In the genomic region with DNA sequence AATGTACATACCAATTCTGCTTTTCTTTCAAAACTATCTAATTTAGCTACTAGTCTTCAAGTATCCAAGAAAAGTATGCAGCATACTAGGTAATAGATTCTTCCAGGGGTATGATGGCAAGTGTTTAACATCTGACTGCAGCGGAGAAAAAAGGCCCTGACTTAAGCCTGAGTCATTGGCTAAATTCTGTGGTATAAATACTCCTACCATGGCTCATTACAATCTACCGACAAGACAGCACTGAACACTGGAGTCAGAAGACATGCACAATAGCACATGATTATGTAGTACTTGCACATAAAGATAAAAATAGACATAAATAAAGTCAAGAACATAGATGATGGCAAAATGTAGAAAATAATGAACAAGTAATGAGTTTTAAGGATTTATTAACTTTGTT, we compare ENCODE assay signal across 18 cellular contexts.
DNase-seq lines count a peak whose midpoint lies in the region; ATAC-seq, FAIRE-seq and TF ChIP-seq lines count a peak whose summit lies in the region.
"Had no signal": no experiment of that assay in that cellular context is flagged by ENCODE, and none has a peak within 500 bp of the region (broad histone marks: within the 10 kb centered on the region; RNA-seq: fewer than 3 reads in every experiment).

No MANE protein-coding gene starts in this region.

- H3K27ac Mint-ChIP-seq in HFFc6 (no peak overlapping the region), astrocyte (ENCODE audit: unreplicated experiment) (no peak overlapping the region)
- H3K27ac Mint-ChIP-seq: activated naive CD8-positive, alpha-beta T cell treated with anti-CD3 and anti-CD28 coated beads, Interleukin-2, amount 10 ng/mL, durations not matched to agents 7 days and 5 days; T-helper 2 cell treated with Interferon-gamma antibody and Interleukin-4, amounts not matched to agents 5 μg/mL and 100 μg/mL, for 36 hours had no signal

- H3K4me1 ChIP-seq in astrocyte (ENCODE audit: insufficient read depth, low read length), result no peaks in the 10 kb centered on the region
- H3K4me1 ChIP-seq: right lobe of liver, tibial nerve had no signal

- H3K27me3 Mint-ChIP-seq in HFFc6 (ENCODE audit: insufficient read depth) (no peaks in the 10 kb centered on the region), astrocyte (ENCODE audit: low read depth, unreplicated experiment) (no peaks in the 10 kb centered on the region)
- no peaks in the 10 kb centered on the region for H3K27me3 Mint-ChIP-seq in activated T-cell treated with anti-CD3 and anti-CD28 coated beads, Interleukin-2, amount 50 U/mL, for 4 hours (ENCODE audit: low read depth)
- H3K27me3 Mint-ChIP-seq: activated naive CD8-positive, alpha-beta T cell treated with anti-CD3 and anti-CD28 coated beads, Interleukin-2, amount 10 ng/mL, durations not matched to agents 7 days and 5 days had no signal

- no peaks in the 10 kb centered on the region for H3K27me3 ChIP-seq in astrocyte (ENCODE audit: insufficient read depth, low read length)
- H3K27me3 ChIP-seq: right lobe of liver, tibial nerve had no signal

- H3K9ac ChIP-seq in astrocyte (ENCODE audit: low read length), result no peak overlapping the region

- no peaks in the 10 kb centered on the region for H3K79me2 ChIP-seq in astrocyte (ENCODE audit: insufficient read depth, low read length)

- H3K36me3 Mint-ChIP-seq in HFFc6 (ENCODE audit: low read depth) (no peaks in the 10 kb centered on the region; the same call in 1 of the 2 replicates), astrocyte (ENCODE audit: low read depth, unreplicated experiment) (no peaks in the 10 kb centered on the region)
- no peaks in the 10 kb centered on the region for H3K36me3 Mint-ChIP-seq in activated T-cell treated with anti-CD3 and anti-CD28 coated beads, Interleukin-2, amount 50 U/mL, for 4 hours (ENCODE audit: insufficient read depth)
- H3K36me3 Mint-ChIP-seq: activated naive CD8-positive, alpha-beta T cell treated with anti-CD3 and anti-CD28 coated beads, Interleukin-2, amount 10 ng/mL, durations not matched to agents 7 days and 5 days had no signal

- ATAC-seq in GM21447 (IDR thresholded peaks at IDR 0.05; ENCODE audit: unreplicated experiment), result no peak
- ATAC-seq in HG02623 (IDR thresholded peaks at IDR 0.05; ENCODE audit: unreplicated experiment), result no peak
- no peak for ATAC-seq in activated T-cell treated with anti-CD3 and anti-CD28 coated beads, Interleukin-2, amount 50 U/mL, for 4 hours
- ATAC-seq: right lobe of liver had no signal

- peak; percentile 48 for DNase-seq in AG08396 (ENCODE audit: low spot score)
- DNase-seq in HFFc6, result peak; percentile 45
- DNase-seq in astrocyte (ENCODE audit: low read depth), result peak; percentile 96
- peak; percentile 45 for DNase-seq in iris pigment epithelial cell (ENCODE audit: low read depth)
- DNase-seq in cerebellar cortex (ENCODE audit: low spot score), result no peak
- DNase-seq in activated T-cell treated with anti-CD3 and anti-CD28 coated beads, Interleukin-2, amount 50 U/mL, for 4 hours, result no peak
- DNase-seq: activated CD4-positive, alpha-beta T cell treated with anti-CD3 and anti-CD28 coated beads, Interleukin-2, amount 50 U/mL, for 1 hour; activated naive CD8-positive, alpha-beta T cell treated with anti-CD3 and anti-CD28 coated beads, Interleukin-2, amount 10 ng/mL, durations not matched to agents 7 days and 5 days; activated T-cell treated with anti-CD3 and anti-CD28 coated beads, Interleukin-2, amount 50 U/mL, for 1 hour; AML-193; NCI-H1048; right lobe of liver; stimulated activated CD4-positive, alpha-beta T cell treated with anti-CD3 and anti-CD28 coated beads, Interleukin-2, amount 100 ng/mL, for 48 hours had no signal

- no peak overlapping the region for H2AFZ ChIP-seq in astrocyte (ENCODE audit: low read depth, low read length)

- H4K20me1 ChIP-seq in astrocyte (ENCODE audit: insufficient read depth, low read length), result no peaks in the 10 kb centered on the region

- peaks cover 12% of the 10 kb centered on the region; the same call in 1 of the 2 replicates for H3K4me1 Mint-ChIP-seq in HFFc6 (ENCODE audit: low read depth)
- peaks cover 8% of the 10 kb centered on the region for H3K4me1 Mint-ChIP-seq in astrocyte (ENCODE audit: low read depth, unreplicated experiment)
- no peaks in the 10 kb centered on the region for H3K4me1 Mint-ChIP-seq in activated T-cell treated with anti-CD3 and anti-CD28 coated beads, Interleukin-2, amount 50 U/mL, for 4 hours (ENCODE audit: low read depth)
- H3K4me1 Mint-ChIP-seq: activated naive CD8-positive, alpha-beta T cell treated with anti-CD3 and anti-CD28 coated beads, Interleukin-2, amount 10 ng/mL, durations not matched to agents 7 days and 5 days had no signal

- H3K4me2 ChIP-seq in astrocyte (ENCODE audit: low read length), result no peak overlapping the region

- H3K9me3 Mint-ChIP-seq in HFFc6 (no peaks in the 10 kb centered on the region), astrocyte (ENCODE audit: unreplicated experiment) (no peaks in the 10 kb centered on the region)
- H3K9me3 Mint-ChIP-seq in activated T-cell treated with anti-CD3 and anti-CD28 coated beads, Interleukin-2, amount 50 U/mL, for 4 hours, result no peaks in the 10 kb centered on the region

- TF ChIP-seq CTCF in HFFc6 (IDR thresholded peaks at IDR 0.05) (no peak), astrocyte (IDR thresholded peaks at IDR 0.05; ENCODE audit: insufficient read depth, low read depth, low read length) (no peak)

- no peaks in the 10 kb centered on the region for H3K36me3 ChIP-seq in astrocyte (ENCODE audit: insufficient read depth, low read length)
- H3K36me3 ChIP-seq: right lobe of liver, tibial nerve had no signal

- H3K4me3 Mint-ChIP-seq in HFFc6, result no peak overlapping the region
- H3K4me3 Mint-ChIP-seq in astrocyte (ENCODE audit: unreplicated experiment), result no peak overlapping the region
- no peak overlapping the region for H3K4me3 Mint-ChIP-seq in activated T-cell treated with anti-CD3 and anti-CD28 coated beads, Interleukin-2, amount 50 U/mL, for 4 hours
- H3K4me3 Mint-ChIP-seq: activated naive CD8-positive, alpha-beta T cell treated with anti-CD3 and anti-CD28 coated beads, Interleukin-2, amount 10 ng/mL, durations not matched to agents 7 days and 5 days; neural crest cell; T-helper 2 cell treated with Interferon-gamma antibody and Interleukin-4, amounts not matched to agents 5 μg/mL and 100 μg/mL, for 36 hours had no signal

- peak overlapping the region; percentile 25 for H3K27ac ChIP-seq in astrocyte (ENCODE audit: low read depth, low read length)
- H3K27ac ChIP-seq: right lobe of liver, tibial nerve had no signal

- no peak overlapping the region for H3K4me3 ChIP-seq in astrocyte (ENCODE audit: insufficient read depth, low read depth, low read length)
- H3K4me3 ChIP-seq: right lobe of liver, tibial nerve had no signal

- peak; percentile 82 for FAIRE-seq in astrocyte (lab: Jason Lieb, UNC)

- H3K9me3 ChIP-seq in astrocyte (ENCODE audit: insufficient read depth, low read depth, low read length), result no peaks in the 10 kb centered on the region
- H3K9me3 ChIP-seq: right lobe of liver, tibial nerve had no signal

Comparison
In these comparisons a context has a peak if more than half of its experiments do, and no peak if none do; other contexts are left out.
1. DNase-seq: peak in AG08396 (single experiment), HFFc6 (single experiment), astrocyte (single experiment) and iris pigment epithelial cell (single experiment); none in cerebellar cortex (single experiment) and activated T-cell treated with anti-CD3 and anti-CD28 coated beads, Interleukin-2, amount 50 U/mL, for 4 hours (single experiment).